Comparison of ENCODE assay signal across 10 cellular contexts in genomic region chr2:9771101-9771449, GRCh38.
DNase-seq lines count a peak whose midpoint lies in the region; ATAC-seq and TF ChIP-seq lines count a peak whose summit lies in the region.
"Had no signal": no experiment of that assay in that cellular context is flagged by ENCODE, and none has a peak within 500 bp of the region (broad histone marks: within the 10 kb centered on the region; RNA-seq: fewer than 3 reads in every experiment).

No MANE protein-coding gene starts in this region.

- DNase-seq in GM23248 (no peak), adipocyte (ENCODE audit: low read depth) (no peak), body of pancreas (no peak), medulla oblongata (ENCODE audit: extremely low spot score) (no peak), NCI-H526 treated with DMSO at 0.1 percent for 48 hours (lab: John Stamatoyannopoulos, UW) (no peak)

- H3K36me3 ChIP-seq in GM23248 (ENCODE audit: low read depth) (no peaks in the 10 kb centered on the region), adipocyte (ENCODE audit: control insufficient read depth, insufficient read depth, low read length, severe bottlenecking) (no peaks in the 10 kb centered on the region), gastroesophageal sphincter (no peaks in the 10 kb centered on the region), skeletal muscle tissue (ENCODE audit: control insufficient read depth in 3 of 3, insufficient read depth in 3 of 3, low read length in 3 of 3) (no peaks in the 10 kb centered on the region), body of pancreas (replicated peaks in 1 of 2; ENCODE audit: insufficient read depth in 1 of 2, low read depth in 2 of 2) (no peaks in the 10 kb centered on the region)
- H3K36me3 ChIP-seq: BE2C had no signal

- in situ Hi-C loops in GM23248 (cut with MboI) = no loop called here

- no peaks in the 10 kb centered on the region for H3K9me3 ChIP-seq in GM23248 (ENCODE audit: low read depth)
- H3K9me3 ChIP-seq in adipocyte (ENCODE audit: control insufficient read depth, low read length) = no peaks in the 10 kb centered on the region
- no peaks in the 10 kb centered on the region for H3K9me3 ChIP-seq in gastroesophageal sphincter
- H3K9me3 ChIP-seq in skeletal muscle tissue (ENCODE audit: control insufficient read depth in 3 of 3, low read length in 3 of 3) = no peaks in the 10 kb centered on the region
- H3K9me3 ChIP-seq in body of pancreas = no peaks in the 10 kb centered on the region
- H3K9me3 ChIP-seq: BE2C had no signal

- H3K27me3 ChIP-seq in GM23248 (replicated peaks; ENCODE audit: insufficient read depth) (no peaks in the 10 kb centered on the region), adipocyte (replicated peaks; ENCODE audit: control insufficient read depth, insufficient read depth, low read length) (no peaks in the 10 kb centered on the region), gastroesophageal sphincter (no peaks in the 10 kb centered on the region), skeletal muscle tissue (ENCODE audit: control insufficient read depth in 3 of 3, insufficient read depth in 3 of 3, low read length in 3 of 3) (no peaks in the 10 kb centered on the region), body of pancreas (no peaks in the 10 kb centered on the region)
- H3K27me3 ChIP-seq: BE2C had no signal

- no peak overlapping the region for H3K4me2 ChIP-seq in GM23248 (ENCODE audit: unreplicated experiment)

- peak overlapping the region; percentile 82; the same call in 1 of the 2 replicates for H2AFZ ChIP-seq in GM23248

- no peaks in the 10 kb centered on the region for H4K20me1 ChIP-seq in GM23248 (ENCODE audit: insufficient read depth)

- ATAC-seq in gastroesophageal sphincter (no peak), body of pancreas (no peak), GM21447 (IDR thresholded peaks at IDR 0.05; ENCODE audit: unreplicated experiment) (no peak)

- 0 to 67% methylated on average over 2 to 5 of the region's 5 CpGs for WGBS in GM23248 (ENCODE audit: low coverage in 1 of 2, low lambda C conversion rate in 2 of 2, missing lambda C conversion rate in 2 of 2), 2 experiments
- WGBS in gastroesophageal sphincter (ENCODE audit: low coverage in 1 of 2), 2 donors = 38% methylated on average over 2 of the region's 5 CpGs; no CpG with 5 or more reads in 1 of the 2 donors
- 74 to 80% methylated on average over 1 to 5 of the region's 5 CpGs for WGBS in body of pancreas, 2 donors

- H3K79me2 ChIP-seq in GM23248 (ENCODE audit: insufficient read depth) = no peaks in the 10 kb centered on the region

- 0 out of 2 replicates have a peak overlapping the region, but pooled peaks have one; percentile 14 for H3K27ac ChIP-seq in GM23248
- peak overlapping the region in 3 of 4 donors; percentile 10 to 66 (median 53) for H3K27ac ChIP-seq in gastroesophageal sphincter
- peak overlapping the region; percentile 8 for H3K27ac ChIP-seq in skeletal muscle tissue (ENCODE audit: low read depth, low read length)
- H3K27ac ChIP-seq in body of pancreas = no peak overlapping the region
- H3K27ac ChIP-seq: SK-N-MC had no signal

- no peaks in the 10 kb centered on the region for H3K9me2 ChIP-seq in GM23248 (ENCODE audit: insufficient read depth)

- no peak for TF ChIP-seq EP300 in gastroesophageal sphincter (IDR thresholded peaks at IDR 0.05)

- H3K4me3 ChIP-seq in GM23248 = no peak overlapping the region
- no peak overlapping the region for H3K4me3 ChIP-seq in adipocyte (ENCODE audit: low read length)
- H3K4me3 ChIP-seq in gastroesophageal sphincter = no peak overlapping the region
- H3K4me3 ChIP-seq in skeletal muscle tissue (ENCODE audit: low read length in 3 of 3) = no peak overlapping the region
- H3K4me3 ChIP-seq in body of pancreas = no peak overlapping the region
- H3K4me3 ChIP-seq: SK-N-MC had no signal

- H3K4me1 ChIP-seq in GM23248 (ENCODE audit: insufficient read depth) = peaks cover 20% of the 10 kb centered on the region
- peaks cover 36% of the 10 kb centered on the region for H3K4me1 ChIP-seq in adipocyte (ENCODE audit: control insufficient read depth, insufficient read depth, low read length)
- H3K4me1 ChIP-seq in gastroesophageal sphincter = peaks cover 0 to 24% (median 17%) of the 10 kb centered on the region in 3 donors
- peaks cover 40 to 52% (median 50%) of the 10 kb centered on the region in 3 donors for H3K4me1 ChIP-seq in skeletal muscle tissue (ENCODE audit: control insufficient read depth in 3 of 3, insufficient read depth in 3 of 3, low read length in 3 of 3)
- H3K4me1 ChIP-seq in body of pancreas = peaks cover 26% of the 10 kb centered on the region

- 0 out of 2 replicates have a peak, but pooled peaks cover 6% of the 10 kb centered on the region for H3F3A ChIP-seq in GM23248 (ENCODE audit: insufficient read depth)

- TF ChIP-seq POLR2A in gastroesophageal sphincter (IDR thresholded peaks at IDR 0.05) (no peak), body of pancreas (IDR thresholded peaks at IDR 0.05) (no peak)

- intact Hi-C loops in body of pancreas (cut with DNase I) = no loop called here

- H3K9ac ChIP-seq in GM23248 (peak overlapping the region; percentile 65), adipocyte (ENCODE audit: low read length) (peak overlapping the region; percentile 57), skeletal muscle tissue (ENCODE audit: low read depth in 1 of 3, low read length in 3 of 3) (peak overlapping the region in 2 of 3 donors; percentile 33 to 68)

- TF ChIP-seq CTCF in gastroesophageal sphincter (IDR thresholded peaks at IDR 0.05) (no peak), body of pancreas (IDR thresholded peaks at IDR 0.05) (no peak)

Comparison
In these comparisons a context has a peak if more than half of its experiments do, and no peak if none do; other contexts are left out.
1. H3K27ac ChIP-seq: peak in GM23248 (single experiment), gastroesophageal sphincter (3 of 4) and skeletal muscle tissue (single experiment); none in body of pancreas (0 of 4).
2. Peak in every context shown above with its lines, with median percentiles within 50 percentile points of each other: H3K9ac ChIP-seq.